ENCODE assay signal across 8 cellular contexts in genomic region chr6:13614926-13615801, GRCh38. TPM values are rescaled to one million over a fixed set of nuclear protein-coding genes. Genes with fewer than 3 reads are reported as not detected.
A peak's percentile ranks its signal among the peaks of the same experiment; 100 is the strongest.
DNase-seq lines count a peak whose midpoint lies in the region; TF ChIP-seq lines count a peak whose summit lies in the region.

Gene NOL7, plus strand, starts transcription at chr6:13615335. Its CDS starts 24 bp downstream, at chr6:13615359.

- H3K9ac ChIP-seq in MM.1S (ENCODE audit: low read length) (peak within 1 kb of the TSS; percentile 95), neural progenitor cell (peak within 1 kb of the TSS; percentile 80)

- H3K27ac ChIP-seq in MM.1S (ENCODE audit: low read length): peak within 1 kb of the TSS; percentile 83
- peak within 1 kb of the TSS; percentile 8 for H3K27ac ChIP-seq in neural progenitor cell

- H3K4me1 Mint-ChIP-seq in neural progenitor cell: peaks cover 32% of the 10 kb centered on the region

- peaks cover 11% of the 10 kb centered on the region for H3K27me3 Mint-ChIP-seq in neural progenitor cell (ENCODE audit: insufficient read depth, low read depth)

- peaks cover 27% of the 10 kb centered on the region for H3F3A ChIP-seq in MM.1S (ENCODE audit: insufficient read depth, low read length)
- peaks cover 22% of the 10 kb centered on the region for H3F3A ChIP-seq in neural progenitor cell (ENCODE audit: low read depth)

- H3K9me2 ChIP-seq in MM.1S (replicated peaks; ENCODE audit: insufficient read depth, low read length): no peaks in the 10 kb centered on the region

- H4K20me1 ChIP-seq in MM.1S (ENCODE audit: insufficient read depth, low read length) (peaks cover 8% of the 10 kb centered on the region; the same call in 1 of the 2 replicates), neural progenitor cell (ENCODE audit: low read depth) (peaks cover 14% of the 10 kb centered on the region)

- peak within 1 kb of the TSS; percentile 97 for H3K4me3 Mint-ChIP-seq in neural progenitor cell

- H3K4me1 ChIP-seq in HAP-1 (peaks cover 20% of the 10 kb centered on the region), MM.1S (ENCODE audit: low read length) (peaks cover 35% of the 10 kb centered on the region), neural progenitor cell (peaks cover 21% of the 10 kb centered on the region)

- DNase-seq in GF-D8 (lab: John Stamatoyannopoulos, UW): peak; percentile 90
- peak; percentile 90 to 99 for DNase-seq in HAP-1 (ENCODE audit: low spot score in 2 of 2)
- DNase-seq in MM.1S: peak; percentile 97
- peak; percentile 78 for DNase-seq in SIG-M5 (lab: John Stamatoyannopoulos, UW)
- DNase-seq in activated gamma-delta T cell treated with Interleukin-2 at 50 U/mL for 16 hours: peak; percentile 99
- DNase-seq in foreskin fibroblast: peak; percentile 98 to 100
- DNase-seq in neural progenitor cell (ENCODE audit: low spot score): peak; percentile 99
- DNase-seq in stromal cell of bone marrow (ENCODE audit: low read depth): peak; percentile 95

- H3K36me3 Mint-ChIP-seq in neural progenitor cell: peaks cover 13% of the 10 kb centered on the region

- TF ChIP-seq CTCF in MM.1S (IDR thresholded peaks at IDR 0.05; ENCODE audit: low read length) (peak; percentile 91), foreskin fibroblast (IDR thresholded peaks at IDR 0.05; ENCODE audit: low read depth, low read length) (peak; percentile 85), neural progenitor cell (IDR thresholded peaks at IDR 0.05) (peak; percentile 81)

- no peaks in the 10 kb centered on the region for H3K9me3 Mint-ChIP-seq in neural progenitor cell

- H3K4me3 ChIP-seq in HAP-1 (peak within 1 kb of the TSS; percentile 92), MM.1S (ENCODE audit: low read length) (peak within 1 kb of the TSS; percentile 89), foreskin fibroblast (ENCODE audit: low read depth in 1 of 2, low read length in 2 of 2) (peak within 1 kb of the TSS; percentile 92 to 94), neural progenitor cell (peak within 1 kb of the TSS; percentile 96)

- H2AFZ ChIP-seq in MM.1S (ENCODE audit: low read length) (peak within 1 kb of the TSS; percentile 87), neural progenitor cell (replicated peaks) (peak within 1 kb of the TSS; percentile 87)

- peak within 1 kb of the TSS; percentile 78 for H3K27ac Mint-ChIP-seq in neural progenitor cell

- no peaks in the 10 kb centered on the region for H3K27me3 ChIP-seq in HAP-1 (ENCODE audit: low read depth)
- H3K27me3 ChIP-seq in MM.1S (replicated peaks; ENCODE audit: insufficient read depth, low read length): no peaks in the 10 kb centered on the region
- no peaks in the 10 kb centered on the region for H3K27me3 ChIP-seq in neural progenitor cell

- H3K36me3 ChIP-seq in HAP-1 (replicated peaks) (peaks cover 40% of the 10 kb centered on the region), MM.1S (replicated peaks; ENCODE audit: insufficient read depth, low read length) (peaks cover 7% of the 10 kb centered on the region), neural progenitor cell (peaks cover 18% of the 10 kb centered on the region)

- H3K79me2 ChIP-seq in MM.1S (ENCODE audit: low read length): peaks cover 58% of the 10 kb centered on the region
- H3K79me2 ChIP-seq in neural progenitor cell (ENCODE audit: low read depth): peaks cover 36% of the 10 kb centered on the region

- H3K9me3 ChIP-seq in HAP-1 (no peaks in the 10 kb centered on the region), MM.1S (replicated peaks; ENCODE audit: insufficient read depth, low read length) (no peaks in the 10 kb centered on the region), neural progenitor cell (ENCODE audit: low read depth) (no peaks in the 10 kb centered on the region)

- peak within 1 kb of the TSS; percentile 90 for H3K4me2 ChIP-seq in MM.1S (ENCODE audit: low read depth, low read length)
- H3K4me2 ChIP-seq in neural progenitor cell: peak within 1 kb of the TSS; percentile 90

- in situ Hi-C loops in HAP-1 (cut with MboI; ENCODE audit: low sequenced_read_pairs): no loop called here

RNA-seq across cellular contexts. Expression of gene NOL7, which starts in this region (rescaled TPM):
- total RNA-seq in neural progenitor cell (ENCODE audit: low replicate concordance): 61.4 and 79.5 TPM in 2 replicates

Comparison
In these comparisons a context has a peak if more than half of its experiments do, and no peak if none do; other contexts are left out.
1. Peak in every context shown above with its lines: DNase-seq, H3K4me3 ChIP-seq and H3K27ac ChIP-seq.